Comparison of ENCODE assay signal across 15 cellular contexts in the genomic region with DNA sequence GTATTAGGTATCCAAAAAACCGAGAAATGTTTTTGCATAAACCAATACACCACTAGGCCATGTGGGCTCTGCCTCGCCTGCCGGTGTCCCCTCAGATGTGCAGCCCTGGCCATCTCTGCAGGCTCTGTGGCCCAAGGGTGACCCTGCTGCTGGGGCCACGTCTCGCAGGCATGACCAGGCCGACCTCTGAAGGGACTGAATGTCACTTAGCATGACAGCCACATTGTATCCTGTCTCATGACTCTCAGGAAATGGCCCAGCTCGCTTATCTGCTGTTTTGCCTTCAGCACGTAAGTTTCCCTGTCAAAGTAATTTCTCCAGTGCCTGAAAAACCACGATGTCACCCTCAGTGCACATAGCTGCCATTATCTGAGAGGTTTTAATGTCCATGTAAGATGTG. TPM values are rescaled to one million over a fixed set of nuclear protein-coding genes. Genes with fewer than 3 reads are reported as not detected.
DNase-seq lines count a peak whose midpoint lies in the region; ATAC-seq, FAIRE-seq and TF ChIP-seq lines count a peak whose summit lies in the region.
"Had no signal": no experiment of that assay in that cellular context is flagged by ENCODE, and none has a peak within 500 bp of the region (broad histone marks: within the 10 kb centered on the region; RNA-seq: fewer than 3 reads in every experiment).

No MANE protein-coding gene starts in this region.

- no peak for TF ChIP-seq POLR2A in heart left ventricle (IDR thresholded peaks at IDR 0.05)

- no peaks in the 10 kb centered on the region for H3K36me3 ChIP-seq in BLaER1 treated with 17β-estradiol and CSF1 and Interleukin-3, amounts not matched to agents 10 nM and 100 nM
- no peaks in the 10 kb centered on the region for H3K36me3 ChIP-seq in heart left ventricle
- no peaks in the 10 kb centered on the region for H3K36me3 ChIP-seq in lung (ENCODE audit: control insufficient read depth in 2 of 2, insufficient read depth in 2 of 2, low read length in 2 of 2)

- H3K9ac ChIP-seq in BLaER1 treated with 17β-estradiol and CSF1 and Interleukin-3, amounts not matched to agents 10 nM and 100 nM = no peak overlapping the region

- ATAC-seq in heart left ventricle (peak in 3 of 4 donors; percentile 36 to 76 (median 49)), lung (ENCODE audit: insufficient read depth, low FRiP score) (peak; percentile 8)

- DNase-seq in RCC 7860 (ENCODE audit: low spot score) = peak; percentile 28
- peak in 1 of 5 donors; percentile 45 for DNase-seq in heart left ventricle
- DNase-seq in lung (ENCODE audit: low spot score) = no peak
- DNase-seq in stimulated activated CD4-positive, alpha-beta T cell treated with anti-CD3 and anti-CD28 coated beads, Interleukin-1b, Interleukin-23, amount 100 ng/mL, for 48 hours = no peak
- DNase-seq in NOMO-1 (lab: John Stamatoyannopoulos, UW; ENCODE audit: unreplicated experiment in 2 of 2) = no peak
- no peak for DNase-seq in stimulated activated naive CD4-positive, alpha-beta T cell treated with Interleukin-2 at 50 U/mL for 16 hours (lab: John Stamatoyannopoulos, UW)
- no peak for DNase-seq in middle frontal gyrus (ENCODE audit: extremely low spot score, low spot score)
- DNase-seq: AML-193; CD4-positive, alpha-beta T cell; H7; NCI-H1105 treated with DMSO at 0.1 percent for 48 hours; NCI-H187; NCI-H69; SHP77 treated with DMSO at 0.1 percent for 48 hours had no signal

- no peak for FAIRE-seq in RCC 7860 (lab: Jason Lieb, UNC)

- peaks cover 6 to 50% (median 29%) of the 10 kb centered on the region in 10 experiments; a peak in 18 of 20 replicates for H3K4me1 ChIP-seq in BLaER1 treated with 17β-estradiol and CSF1 and Interleukin-3, amounts not matched to agents 10 nM and 100 nM
- H3K4me1 ChIP-seq in heart left ventricle (peaks cover 0 to 52% (median 20%) of the 10 kb centered on the region in 12 donors), lung (ENCODE audit: control insufficient read depth in 2 of 2, insufficient read depth in 2 of 2, low read length in 2 of 2) (peaks cover 4 to 10% of the 10 kb centered on the region in 2 donors)

- H3K4me2 ChIP-seq in BLaER1 treated with 17β-estradiol and CSF1 and Interleukin-3, amounts not matched to agents 10 nM and 100 nM = peak overlapping the region in 10 of 11 experiments; percentile 20 to 67 (median 36); a peak in 17 of 22 replicates

- intact Hi-C loops in heart left ventricle (cut with DNase I) = loop anchor here in 8 of 10 donors (5.0 to 10.0 kb wide), 9 partner anchors 87 to 347 kb away; no protein-coding TSS in a partner anchor

- H3K27ac ChIP-seq in BLaER1 treated with 17β-estradiol and CSF1 and Interleukin-3, amounts not matched to agents 10 nM and 100 nM = no peak overlapping the region
- peak overlapping the region in 5 of 12 donors; percentile 9 to 75 (median 41) for H3K27ac ChIP-seq in heart left ventricle
- no peak overlapping the region for H3K27ac ChIP-seq in lung (ENCODE audit: low read depth in 1 of 2, low read length in 1 of 2)

- H3K27me3 ChIP-seq in BLaER1 treated with 17β-estradiol and CSF1 and Interleukin-3, amounts not matched to agents 10 nM and 100 nM = peaks cover 0 to 4% (median 0%) of the 10 kb centered on the region in 11 experiments; a peak in 1 of 22 replicates
- no peaks in the 10 kb centered on the region for H3K27me3 ChIP-seq in heart left ventricle
- no peaks in the 10 kb centered on the region for H3K27me3 ChIP-seq in lung (ENCODE audit: control insufficient read depth, insufficient read depth)

- 37 to 47% (median 39%) methylated on average over 8 to 9 of the region's 9 CpGs for WGBS in heart left ventricle, 4 donors
- 36 to 44% methylated on average over 9 of the region's 9 CpGs for WGBS in lung, 2 donors

- H4K20me1 ChIP-seq in BLaER1 treated with 17β-estradiol and CSF1 and Interleukin-3, amounts not matched to agents 10 nM and 100 nM = no peaks in the 10 kb centered on the region

- no peak for TF ChIP-seq CTCF in heart left ventricle (IDR thresholded peaks at IDR 0.05)
- no peak for TF ChIP-seq CTCF in lung (IDR thresholded peaks at IDR 0.05; ENCODE audit: control extremely low read depth, extremely low read depth)

- H3K9me3 ChIP-seq in BLaER1 treated with 17β-estradiol and CSF1 and Interleukin-3, amounts not matched to agents 10 nM and 100 nM (replicated peaks in 1 of 11) = no peaks in the 10 kb centered on the region
- no peaks in the 10 kb centered on the region for H3K9me3 ChIP-seq in heart left ventricle
- H3K9me3 ChIP-seq in lung (ENCODE audit: control insufficient read depth in 2 of 2, insufficient read depth in 1 of 2, low read length in 1 of 2) = no peaks in the 10 kb centered on the region

- no peak overlapping the region for H3K4me3 ChIP-seq in BLaER1 treated with 17β-estradiol and CSF1 and Interleukin-3, amounts not matched to agents 10 nM and 100 nM
- H3K4me3 ChIP-seq in heart left ventricle = no peak overlapping the region
- no peak overlapping the region for H3K4me3 ChIP-seq in lung

RNA-seq across cellular contexts. Expression of gene ZNF32, which starts 49.5 kb away (rescaled TPM):
- 10 to 100 TPM; 32.8 to 61.7 (median 42.4) TPM for total RNA-seq in heart left ventricle
- 10 to 100 TPM; 39.4 to 78.2 TPM for polyA plus RNA-seq in heart left ventricle
- total RNA-seq in lung = 10 to 100 TPM; 27.8 to 33.8 TPM
- 10 to 100 TPM; 21.4 to 60.8 TPM for polyA plus RNA-seq in lung
